In genomic region chr13:99080131-99080530, GRCh38 we compare ENCODE assay signal across 25 cellular contexts.
"Had no signal": no experiment of that assay in that cellular context is flagged by ENCODE, and none has a peak within 500 bp of the region (broad histone marks: within the 10 kb centered on the region; RNA-seq: fewer than 3 reads in every experiment).

No MANE protein-coding gene starts in this region.

- DNase-seq: activated B cell treated with CpG ODN at 0.5 μM for 24 hours; activated CD4-positive, alpha-beta T cell treated with anti-CD3 and anti-CD28 coated beads, Interleukin-2, amount 50 U/mL, for 1 hour; activated CD8-positive, alpha-beta memory T cell treated with anti-CD3 and anti-CD28 coated beads, Interleukin-2, amount 10 ng/mL, durations not matched to agents 7 days and 5 days; activated CD8-positive, alpha-beta T cell treated with anti-CD3 and anti-CD28 coated beads, Interleukin-2, amount 10 ng/mL, durations not matched to agents 7 days and 5 days; activated effector memory CD4-positive, alpha-beta T cell treated with anti-CD3 and anti-CD28 coated beads, Interleukin-2, amount 50 U/mL, for 16 hours; activated naive CD4-positive, alpha-beta T cell treated with anti-CD3 and anti-CD28 coated beads for 36 hours; colonic mucosa; dorsolateral prefrontal cortex; effector memory CD4-positive, alpha-beta T cell; erythroblast; head of caudate nucleus; hippocampal formation; left colon; mesenchymal stem cell; right lobe of liver; stimulated activated CD4-positive, alpha-beta T cell treated with anti-CD3 and anti-CD28 coated beads, Interleukin-2, amount 100 ng/mL, for 48 hours; stimulated activated naive CD8-positive, alpha-beta T cell treated with anti-CD3 and anti-CD28 coated beads, Interleukin-15, Interleukin-2, amounts not matched to agents 100 U/mL and 50 U/mL, for 24 hours; testis; transverse colon; uterus had no signal

- H3K4me3 Mint-ChIP-seq: activated B cell treated with CpG ODN at 0.5 μM for 24 hours; activated CD8-positive, alpha-beta memory T cell treated with anti-CD3 and anti-CD28 coated beads, Interleukin-2, amount 10 ng/mL, durations not matched to agents 7 days and 5 days; activated CD8-positive, alpha-beta T cell treated with anti-CD3 and anti-CD28 coated beads, Interleukin-2, amount 10 ng/mL, durations not matched to agents 7 days and 5 days; activated naive CD4-positive, alpha-beta T cell treated with anti-CD3 and anti-CD28 coated beads for 36 hours; central memory CD8-positive, alpha-beta T cell; nephron; T-helper 2 cell treated with Interferon-gamma antibody and Interleukin-4, amounts not matched to agents 5 μg/mL and 100 μg/mL, for 36 hours had no signal

- H3K27ac Mint-ChIP-seq: activated B cell treated with CpG ODN at 0.5 μM for 24 hours; activated CD8-positive, alpha-beta memory T cell treated with anti-CD3 and anti-CD28 coated beads, Interleukin-2, amount 10 ng/mL, durations not matched to agents 7 days and 5 days; activated CD8-positive, alpha-beta T cell treated with anti-CD3 and anti-CD28 coated beads, Interleukin-2, amount 10 ng/mL, durations not matched to agents 7 days and 5 days; activated naive CD4-positive, alpha-beta T cell treated with anti-CD3 and anti-CD28 coated beads for 36 hours; nephron; T-helper 2 cell treated with Interferon-gamma antibody and Interleukin-4, amounts not matched to agents 5 μg/mL and 100 μg/mL, for 36 hours had no signal

- H3K9me3 ChIP-seq: colonic mucosa, right lobe of liver, testis, transverse colon, uterus had no signal

- H3K9me3 Mint-ChIP-seq: activated B cell treated with CpG ODN at 0.5 μM for 24 hours; activated naive CD4-positive, alpha-beta T cell treated with anti-CD3 and anti-CD28 coated beads for 36 hours; central memory CD8-positive, alpha-beta T cell; nephron had no signal

- H3K27ac ChIP-seq: colonic mucosa, dorsolateral prefrontal cortex, right lobe of liver, testis, transverse colon, uterus had no signal

- ATAC-seq: activated CD8-positive, alpha-beta memory T cell treated with anti-CD3 and anti-CD28 coated beads, Interleukin-2, amount 10 ng/mL, durations not matched to agents 7 days and 5 days; activated CD8-positive, alpha-beta T cell treated with anti-CD3 and anti-CD28 coated beads, Interleukin-2, amount 10 ng/mL, durations not matched to agents 7 days and 5 days; left colon; right lobe of liver; stimulated activated naive CD8-positive, alpha-beta T cell treated with anti-CD3 and anti-CD28 coated beads, Interleukin-15, Interleukin-2, amounts not matched to agents 100 U/mL and 50 U/mL, for 24 hours had no signal

- FAIRE-seq: bronchial epithelial cell, keratinocyte had no signal

- H3K27me3 Mint-ChIP-seq: activated B cell treated with CpG ODN at 0.5 μM for 24 hours; activated CD8-positive, alpha-beta memory T cell treated with anti-CD3 and anti-CD28 coated beads, Interleukin-2, amount 10 ng/mL, durations not matched to agents 7 days and 5 days; central memory CD8-positive, alpha-beta T cell had no signal

- H3K27me3 ChIP-seq: colonic mucosa, dorsolateral prefrontal cortex, right lobe of liver, testis, transverse colon, uterus had no signal
